Comparison of ENCODE assay signal across 8 cellular contexts in the genomic region with DNA sequence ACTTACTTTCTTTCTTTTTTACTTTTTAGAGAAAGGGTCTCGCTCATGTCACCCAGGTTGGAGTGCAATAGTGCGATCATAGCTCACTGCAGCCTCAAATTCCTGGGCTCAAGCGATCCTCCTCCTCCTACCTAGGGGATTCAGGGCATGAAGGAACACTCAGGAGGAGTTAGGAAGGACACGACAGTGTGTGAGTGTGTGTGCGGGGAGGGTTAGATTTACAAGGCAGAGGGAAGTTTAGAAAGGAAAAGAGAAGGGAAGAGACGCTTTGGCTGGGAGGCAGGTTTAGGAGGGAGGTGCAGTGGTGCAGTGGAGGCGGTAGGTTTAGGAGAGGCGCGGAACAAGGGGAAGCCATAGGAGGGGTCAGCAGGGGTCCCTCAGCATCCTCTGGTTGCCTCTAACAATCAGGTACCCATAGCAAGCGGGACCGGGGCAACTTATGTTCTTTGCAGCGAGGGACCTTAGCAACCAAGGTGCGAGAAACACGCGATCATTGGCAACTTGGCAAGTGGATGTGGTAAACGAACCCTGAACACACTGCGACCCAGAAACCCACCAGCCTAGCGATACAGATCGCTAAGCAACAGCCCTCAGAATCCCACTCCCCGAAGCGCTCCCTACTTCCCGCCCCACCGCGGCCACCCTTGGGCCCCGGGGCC. TPM values are rescaled to one million over a fixed set of nuclear protein-coding genes. Genes with fewer than 3 reads are reported as not detected.
DNase-seq lines count a peak whose midpoint lies in the region; ATAC-seq and TF ChIP-seq lines count a peak whose summit lies in the region.

No MANE protein-coding gene starts in this region.

- TF ChIP-seq POLR2A in spleen (IDR thresholded peaks at IDR 0.05) = no peak

- peak overlapping the region; percentile 93 for H3K4me3 ChIP-seq in AG10803 (ENCODE audit: low read length)
- H3K4me3 ChIP-seq in adipocyte (ENCODE audit: low read length) = peak overlapping the region; percentile 98
- H3K4me3 ChIP-seq in iPS-18a (ENCODE audit: low read length) = peak overlapping the region; percentile 95
- H3K4me3 ChIP-seq in spleen = peak overlapping the region; percentile 63 to 97 (median 90)

- DNase-seq in AG10803 (ENCODE audit: low read depth) (peak; percentile 21), HK-2 (ENCODE audit: unreplicated experiment) (peak; percentile 13), adipocyte (ENCODE audit: low read depth) (no peak), spleen (no peak)
- DNase-seq in stimulated activated CD4-positive, alpha-beta T cell treated with anti-CD3 and anti-CD28 coated beads, Interleukin-4, amount 100 ng/mL, for 4 hours = no peak

- H3K9me3 ChIP-seq in adipocyte (ENCODE audit: control insufficient read depth, low read length) (no peaks in the 10 kb centered on the region), iPS-18a (ENCODE audit: control insufficient read depth, low read depth, low read length) (no peaks in the 10 kb centered on the region), spleen (no peaks in the 10 kb centered on the region)

- peaks cover 22% of the 10 kb centered on the region for H3K4me1 ChIP-seq in adipocyte (ENCODE audit: control insufficient read depth, insufficient read depth, low read length)
- peaks cover 4% of the 10 kb centered on the region for H3K4me1 ChIP-seq in iPS-18a (ENCODE audit: control insufficient read depth, low read depth, low read length)
- peaks cover 13 to 90% (median 40%) of the 10 kb centered on the region in 6 donors for H3K4me1 ChIP-seq in spleen

- ATAC-seq in GM18907 (IDR thresholded peaks at IDR 0.05; ENCODE audit: unreplicated experiment) (no peak), GM19455 (IDR thresholded peaks at IDR 0.05; ENCODE audit: unreplicated experiment) (no peak)

- H3K36me3 ChIP-seq in adipocyte (ENCODE audit: control insufficient read depth, insufficient read depth, low read length, severe bottlenecking) (no peaks in the 10 kb centered on the region), iPS-18a (ENCODE audit: control insufficient read depth, low read depth, low read length) (no peaks in the 10 kb centered on the region), spleen (peaks cover 0 to 22% (median 0%) of the 10 kb centered on the region in 6 donors)

- intact Hi-C loops in spleen (cut with DNase I; ENCODE audit: low total_unique reads) = no loop called here

- 7 to 17% (median 11%) methylated on average over 16 to 25 of the region's 25 CpGs for WGBS in spleen, 5 donors

- H3K27ac ChIP-seq in iPS-18a (ENCODE audit: low read length) = no peak overlapping the region
- H3K27ac ChIP-seq in spleen = peak overlapping the region; percentile 81 to 94 (median 92)

- no peak for TF ChIP-seq CTCF in AG10803 (conservative IDR thresholded peaks at IDR 0.05; ENCODE audit: low read length)
- TF ChIP-seq CTCF in spleen (IDR thresholded peaks at IDR 0.05 in 8 of 11, conservative IDR thresholded peaks at IDR 0.05 in 3 of 11) = no peak

- H3K9ac ChIP-seq in adipocyte (ENCODE audit: low read length) (peak overlapping the region; percentile 91), iPS-18a (ENCODE audit: low read length) (peak overlapping the region; percentile 38)

- H3K27me3 ChIP-seq in adipocyte (replicated peaks; ENCODE audit: control insufficient read depth, insufficient read depth, low read length) (no peaks in the 10 kb centered on the region), iPS-18a (ENCODE audit: control insufficient read depth, insufficient read depth, low read length) (peaks cover 10% of the 10 kb centered on the region), spleen (replicated peaks in 1 of 7) (no peaks in the 10 kb centered on the region)

RNA-seq across cellular contexts. Expression of a gene that starts 0.5 kb away (rescaled TPM):
- 10 to 100 TPM; 44.5 to 81.0 (median 61.8) TPM for total RNA-seq in spleen
- 10 to 100 TPM; 25.8 to 45.1 (median 30.7) TPM for polyA plus RNA-seq in spleen

RNA-seq across cellular contexts. Expression of a gene that starts 0.9 kb away (rescaled TPM):
- 10 to 100 TPM; 18.1 to 29.0 (median 21.1) TPM for total RNA-seq in spleen
- 10 to 100 TPM; 22.8 to 33.5 (median 23.5) TPM for polyA plus RNA-seq in spleen

RNA-seq across cellular contexts. Expression of a gene that starts 13.1 kb away (rescaled TPM):
- 1 to 10 TPM in 1 of 7 donors, under 1 TPM in 3, not detected in 3; 0.34 to 1.1 (median 0.57) TPM for total RNA-seq in spleen
- polyA plus RNA-seq in spleen = 1 to 10 TPM in 1 of 3 donors, under 1 TPM in 2; 0.77 to 2.9 (median 0.86) TPM

RNA-seq across cellular contexts. Expression of a gene that starts 20.8 kb away (rescaled TPM):
- total RNA-seq in spleen = 10 to 100 TPM; 14.5 to 31.3 (median 26.5) TPM
- 10 to 100 TPM; 26.6 to 42.5 (median 36.0) TPM for polyA plus RNA-seq in spleen

RNA-seq across cellular contexts. Expression of a gene that starts 31.6 kb away (rescaled TPM):
- total RNA-seq in spleen = 10 to 100 TPM; 12.5 to 37.4 (median 24.6) TPM
- polyA plus RNA-seq in spleen = 10 to 100 TPM; 25.6 to 70.3 (median 50.7) TPM

Comparison
In these comparisons a context has a peak if more than half of its experiments do, and no peak if none do; other contexts are left out.
1. DNase-seq: peak in AG10803 (single experiment) and HK-2 (single experiment); none in adipocyte (single experiment), spleen (single experiment) and stimulated activated CD4-positive, alpha-beta T cell treated with anti-CD3 and anti-CD28 coated beads, Interleukin-4, amount 100 ng/mL, for 4 hours (0 of 2).
2. Peak in every context shown above with its lines, with median percentiles within 50 percentile points of each other: H3K4me3 ChIP-seq.